Comparison of ENCODE assay signal across 26 cellular contexts in the genomic region with DNA sequence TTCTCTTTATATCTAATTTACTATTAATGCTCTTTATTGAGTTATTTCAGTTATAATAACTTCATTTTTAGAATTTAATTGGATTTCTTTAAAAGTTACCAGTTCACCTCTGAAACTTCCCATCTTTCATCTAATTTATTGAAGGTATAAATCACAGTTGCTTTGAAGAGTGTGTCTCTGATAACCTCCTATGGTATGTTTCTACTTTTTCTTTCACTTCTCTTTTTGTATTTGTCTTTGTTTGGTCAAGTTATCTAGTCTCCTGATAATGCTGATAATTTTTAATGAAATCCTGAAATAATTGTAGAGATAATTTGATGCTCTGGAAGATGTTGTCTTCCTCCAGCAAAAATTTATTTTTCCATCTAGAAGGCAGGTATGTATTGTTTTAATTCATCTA.
"Had no signal": no experiment of that assay in that cellular context is flagged by ENCODE, and none has a peak within 500 bp of the region (broad histone marks: within the 10 kb centered on the region; RNA-seq: fewer than 3 reads in every experiment).

No MANE protein-coding gene starts in this region.

- H3K9me3 ChIP-seq: neutrophil, pancreas, prostate gland, right lobe of liver, sigmoid colon, stomach, thoracic aorta, thyroid gland, tibial nerve, upper lobe of left lung, vagina had no signal

- H3K27me3 ChIP-seq: neutrophil, pancreas, right lobe of liver, sigmoid colon, stomach, thyroid gland, tibial nerve, upper lobe of left lung, vagina had no signal

- ATAC-seq: natural killer cell treated with Interleukin-12 subunit alpha and Interleukin-12 subunit beta and Interleukin-15 and Interleukin-18, amount 100 ng/mL, for 72 hours; pancreas; right cardiac atrium; right lobe of liver; stimulated activated effector memory CD8-positive, alpha-beta T cell treated with anti-CD3 and anti-CD28 coated beads, Interleukin-12 subunit alpha, Interleukin-12 subunit beta, amount 100 ng/mL, for 72 hours; stimulated activated naive B cell treated with anti-CD40 and anti-IgM and Interleukin-4, amounts not matched to agents 10 μg/mL and 1 μg/mL and 100 μg/mL, for 72 hours had no signal

- DNase-seq: nephron progenitor cell; nucleus accumbens; pancreas; retina; right cardiac atrium; right lobe of liver; sigmoid colon; small intestine; stimulated activated CD4-positive, alpha-beta T cell treated with anti-CD3 and anti-CD28 coated beads, Interleukin-15, amount 100 ng/mL, for 24 hours; stimulated activated CD4-positive, alpha-beta T cell treated with anti-CD3 and anti-CD28 coated beads, Interleukin-2, amount 100 ng/mL, for 24 hours; stimulated activated CD4-positive, alpha-beta T cell treated with anti-CD3 and anti-CD28 coated beads, Interleukin-2, amount 100 ng/mL, for 48 hours; stimulated activated CD4-positive, alpha-beta T cell treated with anti-CD3 and anti-CD28 coated beads, Interleukin-4, amount 100 ng/mL, for 24 hours; stimulated activated naive B cell treated with anti-CD40 and anti-IgM and Interleukin-4, amounts not matched to agents 10 μg/mL and 1 μg/mL and 100 μg/mL, for 72 hours; stimulated activated naive CD4-positive, alpha-beta T cell treated with Interleukin-2 at 50 U/mL for 16 hours; stomach; thyroid gland; trophoblast cell; upper lobe of left lung had no signal

- H3K27ac ChIP-seq: neutrophil, pancreas, prostate gland, right lobe of liver, sigmoid colon, stomach, thoracic aorta, thyroid gland, tibial nerve, upper lobe of left lung, vagina had no signal

- H3K4me1 ChIP-seq: pancreas, prostate gland, right lobe of liver, sigmoid colon, thyroid gland, tibial nerve, upper lobe of left lung, vagina had no signal

- H3K4me3 ChIP-seq: pancreas, prostate gland, right lobe of liver, sigmoid colon, stomach, thoracic aorta, thyroid gland, tibial nerve, upper lobe of left lung, vagina had no signal

- H3K36me3 ChIP-seq: neutrophil, pancreas, prostate gland, right lobe of liver, sigmoid colon, stomach, thoracic aorta, thyroid gland, tibial nerve, upper lobe of left lung, vagina had no signal

- FAIRE-seq: pancreas, small intestine, urothelium cell line had no signal
